1 cellular context compared by ENCODE assay signal in genomic region chr20:63943007-63943807, GRCh38.
TF ChIP-seq lines count a peak whose summit lies in the region.

No MANE protein-coding gene starts in this region.

TF ChIP-seq in HEK293, 187 proteins besides CTCF, POLR2A, EP300 and RAD21:
- TF ChIP-seq ZNF600 (tag by site-specific recombination; IDR thresholded peaks at IDR 0.05) (0 out of 2 replicates have a peak, but pooled peaks have one; percentile 41), ZNF777 (tag by site-specific recombination; IDR thresholded peaks at IDR 0.05; ENCODE audit: borderline replicate concordance) (no peak), SALL2 (tag by site-specific recombination; IDR thresholded peaks at IDR 0.05; ENCODE audit: borderline replicate concordance) (no peak)
- TF ChIP-seq, protein P1, sequence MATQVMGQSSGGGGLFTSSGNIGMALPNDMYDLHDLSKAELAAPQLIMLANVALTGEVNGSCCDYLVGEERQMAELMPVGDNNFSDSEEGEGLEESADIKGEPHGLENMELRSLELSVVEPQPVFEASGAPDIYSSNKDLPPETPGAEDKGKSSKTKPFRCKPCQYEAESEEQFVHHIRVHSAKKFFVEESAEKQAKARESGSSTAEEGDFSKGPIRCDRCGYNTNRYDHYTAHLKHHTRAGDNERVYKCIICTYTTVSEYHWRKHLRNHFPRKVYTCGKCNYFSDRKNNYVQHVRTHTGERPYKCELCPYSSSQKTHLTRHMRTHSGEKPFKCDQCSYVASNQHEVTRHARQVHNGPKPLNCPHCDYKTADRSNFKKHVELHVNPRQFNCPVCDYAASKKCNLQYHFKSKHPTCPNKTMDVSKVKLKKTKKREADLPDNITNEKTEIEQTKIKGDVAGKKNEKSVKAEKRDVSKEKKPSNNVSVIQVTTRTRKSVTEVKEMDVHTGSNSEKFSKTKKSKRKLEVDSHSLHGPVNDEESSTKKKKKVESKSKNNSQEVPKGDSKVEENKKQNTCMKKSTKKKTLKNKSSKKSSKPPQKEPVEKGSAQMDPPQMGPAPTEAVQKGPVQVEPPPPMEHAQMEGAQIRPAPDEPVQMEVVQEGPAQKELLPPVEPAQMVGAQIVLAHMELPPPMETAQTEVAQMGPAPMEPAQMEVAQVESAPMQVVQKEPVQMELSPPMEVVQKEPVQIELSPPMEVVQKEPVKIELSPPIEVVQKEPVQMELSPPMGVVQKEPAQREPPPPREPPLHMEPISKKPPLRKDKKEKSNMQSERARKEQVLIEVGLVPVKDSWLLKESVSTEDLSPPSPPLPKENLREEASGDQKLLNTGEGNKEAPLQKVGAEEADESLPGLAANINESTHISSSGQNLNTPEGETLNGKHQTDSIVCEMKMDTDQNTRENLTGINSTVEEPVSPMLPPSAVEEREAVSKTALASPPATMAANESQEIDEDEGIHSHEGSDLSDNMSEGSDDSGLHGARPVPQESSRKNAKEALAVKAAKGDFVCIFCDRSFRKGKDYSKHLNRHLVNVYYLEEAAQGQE (tag by site-specific recombination; IDR thresholded peaks at IDR 0.05) = no peak
